In the genomic region with DNA sequence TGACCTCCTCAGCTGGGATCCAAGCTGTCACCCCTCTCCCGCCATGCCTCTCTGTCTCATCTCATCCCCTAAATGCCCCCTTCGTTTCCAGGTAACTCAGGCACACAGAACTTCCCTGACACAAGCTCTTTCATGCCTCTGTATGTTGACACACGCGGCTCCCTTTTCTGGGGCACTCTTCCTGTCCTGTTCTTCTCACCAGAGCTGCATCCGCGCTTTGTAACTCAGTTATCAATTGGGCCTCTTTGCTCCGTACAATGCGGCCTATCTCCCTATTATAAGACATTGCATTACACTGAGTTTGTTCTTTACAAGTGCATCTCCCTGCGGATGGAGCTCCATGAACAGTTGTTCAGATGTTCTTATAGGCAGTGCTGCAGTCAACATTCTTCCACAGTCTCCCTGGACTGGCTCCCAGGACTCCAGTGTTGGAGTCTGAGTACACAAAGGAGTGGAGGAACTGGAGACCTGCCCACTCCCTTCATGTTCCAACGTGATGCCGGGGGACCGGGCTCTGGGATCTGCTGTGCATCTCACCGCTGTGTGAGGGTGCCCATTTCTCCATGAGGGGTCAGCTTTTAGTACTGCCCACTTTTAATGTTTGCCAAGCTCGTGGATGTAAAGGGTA, we compare ENCODE assay signal across 11 cellular contexts. TPM values are rescaled to one million over a fixed set of nuclear protein-coding genes. Genes with fewer than 3 reads are reported as not detected.
DNase-seq lines count a peak whose midpoint lies in the region; ATAC-seq and TF ChIP-seq lines count a peak whose summit lies in the region.
"Had no signal": no experiment of that assay in that cellular context is flagged by ENCODE, and none has a peak within 500 bp of the region (broad histone marks: within the 10 kb centered on the region; RNA-seq: fewer than 3 reads in every experiment).

No MANE protein-coding gene starts in this region.

- no peak overlapping the region for H2BK5ac ChIP-seq in mesenchymal stem cell (ENCODE audit: low read depth, low read length, poor library complexity, severe bottlenecking)

- in situ Hi-C loops in KBM-7 (cut with MboI; ENCODE audit: low pct_unique_long_range_greater_than_20kb, low sequenced_read_pairs) = no loop called here

- peaks cover 0 to 63% of the 10 kb centered on the region in 2 experiments for H3K27me3 ChIP-seq in mesenchymal stem cell (ENCODE audit: control insufficient read depth in 1 of 2, insufficient read depth in 1 of 2, low read length in 2 of 2)

- TF ChIP-seq CTCF in LNCaP clone FGC (IDR thresholded peaks at IDR 0.05; ENCODE audit: control insufficient read depth, extremely low read depth, insufficient read depth) (no peak), choroid plexus epithelial cell (conservative IDR thresholded peaks at IDR 0.05; ENCODE audit: low read depth, low read length) (no peak)

- no peak overlapping the region for H3K23ac ChIP-seq in mesenchymal stem cell (ENCODE audit: low read length in 2 of 2)

- H3K18ac ChIP-seq in mesenchymal stem cell (ENCODE audit: low read depth in 1 of 2, low read length in 2 of 2) = peak overlapping the region in 1 of 2 experiments; percentile 70

- peak overlapping the region; percentile 76 for H4K8ac ChIP-seq in mesenchymal stem cell (ENCODE audit: low read length)

- peaks cover 4% of the 10 kb centered on the region for H3K9me3 ChIP-seq in mesenchymal stem cell (ENCODE audit: control insufficient read depth, low read length)

- H3K36me3 ChIP-seq in mesenchymal stem cell (ENCODE audit: control insufficient read depth in 1 of 2, insufficient read depth in 2 of 2, low read depth in 1 of 2, low read length in 2 of 2) = no peaks in the 10 kb centered on the region

- no peak overlapping the region for H3K4me2 ChIP-seq in mesenchymal stem cell (ENCODE audit: low read length, poor library complexity, severe bottlenecking)

- H3K4me1 ChIP-seq in mesenchymal stem cell (ENCODE audit: control insufficient read depth, insufficient read depth, low read depth, low read length) = peaks cover 21% of the 10 kb centered on the region

- H2BK15ac ChIP-seq in mesenchymal stem cell (ENCODE audit: low read depth, poor library complexity, severe bottlenecking) = peak overlapping the region; percentile 93

- DNase-seq in LNCaP clone FGC (ENCODE audit: low read depth) = peak; percentile 26
- DNase-seq in choroid plexus epithelial cell (ENCODE audit: low read depth) = peak; percentile 49
- DNase-seq in mesenchymal stem cell = no peak
- DNase-seq in superior temporal gyrus (ENCODE audit: extremely low spot score) = peak; percentile 48
- no peak for DNase-seq in KBM-7
- no peak for DNase-seq in pons (ENCODE audit: low spot score)
- no peak for DNase-seq in activated T-cell treated with anti-CD3 and anti-CD28 coated beads, Interleukin-2, amount 50 U/mL, for 24 hours
- DNase-seq: C1 segment of cervical spinal cord, EL, KG1 had no signal

- no peaks in the 10 kb centered on the region for H3K36me3 Mint-ChIP-seq in activated T-cell treated with anti-CD3 and anti-CD28 coated beads, Interleukin-2, amount 50 U/mL, for 24 hours (ENCODE audit: low read depth)

- H2AFZ ChIP-seq in mesenchymal stem cell (ENCODE audit: low read depth, low read length) = no peak overlapping the region

- no peak overlapping the region for H3K27ac Mint-ChIP-seq in activated T-cell treated with anti-CD3 and anti-CD28 coated beads, Interleukin-2, amount 50 U/mL, for 24 hours

- peak overlapping the region; percentile 29 to 93 for H2BK12ac ChIP-seq in mesenchymal stem cell (ENCODE audit: low read length in 2 of 2)

- no peak for ATAC-seq in GM21619 (IDR thresholded peaks at IDR 0.05; ENCODE audit: unreplicated experiment)

- H3K79me1 ChIP-seq in mesenchymal stem cell (replicated peaks; ENCODE audit: low read length, poor library complexity, severe bottlenecking) = no peaks in the 10 kb centered on the region

- no peaks in the 10 kb centered on the region for H3K4me1 Mint-ChIP-seq in activated T-cell treated with anti-CD3 and anti-CD28 coated beads, Interleukin-2, amount 50 U/mL, for 24 hours (ENCODE audit: low read depth)

- H2BK120ac ChIP-seq in mesenchymal stem cell (ENCODE audit: low read depth, low read length) = no peak overlapping the region

- H3K9me3 Mint-ChIP-seq in activated T-cell treated with anti-CD3 and anti-CD28 coated beads, Interleukin-2, amount 50 U/mL, for 24 hours = no peaks in the 10 kb centered on the region

- no peak overlapping the region for H3K14ac ChIP-seq in mesenchymal stem cell (ENCODE audit: low read length in 2 of 2)

- no peak overlapping the region for H3K4me3 Mint-ChIP-seq in activated T-cell treated with anti-CD3 and anti-CD28 coated beads, Interleukin-2, amount 50 U/mL, for 24 hours

- WGBS in mesenchymal stem cell = 94% methylated on average over 14 of the region's 14 CpGs

- peak overlapping the region in 1 of 2 experiments; percentile 69 for H3K4ac ChIP-seq in mesenchymal stem cell (ENCODE audit: low read depth in 1 of 2, low read length in 2 of 2)

- no peak overlapping the region for H3K9ac ChIP-seq in mesenchymal stem cell (ENCODE audit: low read length)

- H3K4me3 ChIP-seq in LNCaP clone FGC (ENCODE audit: low read depth, low read length) = no peak overlapping the region
- no peak overlapping the region for H3K4me3 ChIP-seq in choroid plexus epithelial cell (ENCODE audit: low read depth, low read length)
- H3K4me3 ChIP-seq in mesenchymal stem cell (ENCODE audit: insufficient read depth in 1 of 2, low read depth in 1 of 2, low read length in 2 of 2) = no peak overlapping the region

- no peak overlapping the region for H3K27ac ChIP-seq in mesenchymal stem cell (ENCODE audit: low read length, poor library complexity, severe bottlenecking)

- H2AK5ac ChIP-seq in mesenchymal stem cell (ENCODE audit: low read length, severe bottlenecking) = peak overlapping the region; percentile 10

- no peaks in the 10 kb centered on the region for H3K27me3 Mint-ChIP-seq in activated T-cell treated with anti-CD3 and anti-CD28 coated beads, Interleukin-2, amount 50 U/mL, for 24 hours

- H4K91ac ChIP-seq in mesenchymal stem cell (ENCODE audit: low read length) = peak overlapping the region; percentile 57

RNA-seq across cellular contexts. Expression of a gene that starts 56.9 kb away (rescaled TPM):
- 142 TPM for polyA plus RNA-seq in mesenchymal stem cell (2013, experiment 1 of 2)
- polyA plus RNA-seq in mesenchymal stem cell (2013, experiment 2 of 2) = 136 TPM

Comparison
In these comparisons a context has a peak if more than half of its experiments do, and no peak if none do; other contexts are left out.
1. DNase-seq: peak in LNCaP clone FGC (single experiment), choroid plexus epithelial cell (single experiment) and superior temporal gyrus (single experiment); none in mesenchymal stem cell (single experiment), KBM-7 (single experiment), pons (single experiment) and activated T-cell treated with anti-CD3 and anti-CD28 coated beads, Interleukin-2, amount 50 U/mL, for 24 hours (single experiment).